ENCODE assay signal across 8 cellular contexts in genomic region chr11:65430406-65431217, GRCh38. TPM values are rescaled to one million over a fixed set of nuclear protein-coding genes. Genes with fewer than 3 reads are reported as not detected.
DNase-seq lines count a peak whose midpoint lies in the region; ATAC-seq, FAIRE-seq and TF ChIP-seq lines count a peak whose summit lies in the region.

No MANE protein-coding gene starts in this region.

- no peaks in the 10 kb centered on the region for H3K27me3 ChIP-seq in mucosa of stomach (ENCODE audit: control insufficient read depth, insufficient read depth, low read length)
- no peaks in the 10 kb centered on the region for H3K27me3 ChIP-seq in neural progenitor cell

- no peak overlapping the region for H3K27ac ChIP-seq in neural progenitor cell

- ATAC-seq in GM21423 (IDR thresholded peaks at IDR 0.05; ENCODE audit: unreplicated experiment): no peak
- no peak for ATAC-seq in HG03108 (IDR thresholded peaks at IDR 0.05; ENCODE audit: unreplicated experiment)

- peaks cover 4% of the 10 kb centered on the region for H4K20me1 ChIP-seq in neural progenitor cell (ENCODE audit: low read depth)

- H3K27me3 Mint-ChIP-seq in MCF 10A (ENCODE audit: insufficient read depth, unreplicated experiment) (no peaks in the 10 kb centered on the region), neural progenitor cell (ENCODE audit: insufficient read depth, low read depth) (peaks cover 8% of the 10 kb centered on the region)

- BruUV-seq in MCF 10A (replicated peaks; lab: Mats Ljungman, UMichigan): no TSS peak

- intact Hi-C loops in MCF 10A (cut with micrococcal nuclease): loop anchor here (2.0 kb wide), 1 partner anchor 14 kb away; no protein-coding TSS in a partner anchor

- FAIRE-seq in H54 (lab: Jason Lieb, UNC): no peak

- H2AFZ ChIP-seq in neural progenitor cell (replicated peaks): no peak overlapping the region

- DNase-seq in AG09309 (ENCODE audit: low read depth): peak; percentile 46
- DNase-seq in Jurkat, Clone E6-1 (ENCODE audit: low read depth, low spot score): no peak
- peak; percentile 54 for DNase-seq in MCF 10A (ENCODE audit: unreplicated experiment)
- no peak for DNase-seq in H54 (ENCODE audit: insufficient read length, low spot score)
- no peak for DNase-seq in neural progenitor cell (ENCODE audit: low spot score)

- CTCF ChIA-PET in MCF 10A (lab: Yijun Ruan, JAX): interaction anchor here (1.2 to 1.5 kb wide), 2 partner anchors 14 to 68 kb away, joined by 3 to 6 read pairs; partner anchors contain the start of gene MALAT1

- H3K4me2 ChIP-seq in neural progenitor cell: no peak overlapping the region

- H3K9ac ChIP-seq in mucosa of stomach (ENCODE audit: low read length) (peak overlapping the region; percentile 46), neural progenitor cell (no peak overlapping the region)

- POLR2A ChIA-PET in MCF 10A (lab: Yijun Ruan, JAX): interaction anchor here (0.6 to 21.4 kb wide), 12 partner anchors 5 to 68 kb away, joined by 3 to 2994 read pairs (median 5); partner anchors contain the start of genes FRMD8, MALAT1, NEAT1 and SLC25A45

- H3K27ac Mint-ChIP-seq in MCF 10A (ENCODE audit: low read depth, unreplicated experiment): peak overlapping the region; percentile 62
- H3K27ac Mint-ChIP-seq in neural progenitor cell: no peak overlapping the region

- TF ChIP-seq CTCF in AG09309 (IDR thresholded peaks at IDR 0.05; ENCODE audit: control insufficient read depth, insufficient read depth, low read depth, low read length, missing control alignments) (no peak), MCF 10A (IDR thresholded peaks at IDR 0.05; ENCODE audit: unreplicated experiment) (no peak), neural progenitor cell (IDR thresholded peaks at IDR 0.05) (no peak)

- H3K4me3 Mint-ChIP-seq in MCF 10A (ENCODE audit: unreplicated experiment) (peak overlapping the region; percentile 98), neural progenitor cell (no peak overlapping the region)

- H3K36me3 ChIP-seq in mucosa of stomach (ENCODE audit: control insufficient read depth, insufficient read depth, low read length) (peaks cover 1% of the 10 kb centered on the region), neural progenitor cell (no peaks in the 10 kb centered on the region)

- TF ChIP-seq POLR2A in H54 (IDR thresholded peaks at IDR 0.05; ENCODE audit: low read depth, low read length): no peak

- no peaks in the 10 kb centered on the region for H3K9me3 Mint-ChIP-seq in MCF 10A (ENCODE audit: unreplicated experiment)
- H3K9me3 Mint-ChIP-seq in neural progenitor cell: no peaks in the 10 kb centered on the region

- H3K9me3 ChIP-seq in mucosa of stomach (ENCODE audit: control insufficient read depth, low read length) (no peaks in the 10 kb centered on the region), neural progenitor cell (ENCODE audit: low read depth) (no peaks in the 10 kb centered on the region)

- H3K4me3 ChIP-seq in AG09309 (ENCODE audit: control insufficient read depth, low read depth, low read length): peak overlapping the region; percentile 28
- H3K4me3 ChIP-seq in Jurkat, Clone E6-1 (ENCODE audit: low read length): peak overlapping the region; percentile 4
- H3K4me3 ChIP-seq in mucosa of stomach (ENCODE audit: low read length): no peak overlapping the region
- H3K4me3 ChIP-seq in neural progenitor cell: no peak overlapping the region

- H3K4me1 ChIP-seq in mucosa of stomach (ENCODE audit: control insufficient read depth, insufficient read depth, low read length) (peaks cover 28% of the 10 kb centered on the region), neural progenitor cell (peaks cover 5% of the 10 kb centered on the region)

- peaks cover 8% of the 10 kb centered on the region for H3K79me2 ChIP-seq in neural progenitor cell (ENCODE audit: low read depth)

- H3F3A ChIP-seq in neural progenitor cell (ENCODE audit: low read depth): peaks cover 3% of the 10 kb centered on the region

- H3K4me1 Mint-ChIP-seq in MCF 10A (ENCODE audit: insufficient read depth, unreplicated experiment) (peaks cover 56% of the 10 kb centered on the region), neural progenitor cell (peaks cover 43% of the 10 kb centered on the region)

- peaks cover 100% of the 10 kb centered on the region for H3K36me3 Mint-ChIP-seq in MCF 10A (ENCODE audit: insufficient read depth, unreplicated experiment)
- peaks cover 2% of the 10 kb centered on the region for H3K36me3 Mint-ChIP-seq in neural progenitor cell

RNA-seq across cellular contexts. Expression of gene NEAT1, which starts 8.0 kb away (rescaled TPM):
- polyA plus RNA-seq in Jurkat, Clone E6-1 (2012; ENCODE audit: insufficient read depth, insufficient read length): 25.7 TPM
- total RNA-seq in MCF 10A (2022) (1,026 and 1,292 TPM in 2 replicates), neural progenitor cell (ENCODE audit: low replicate concordance) (2.8 and 4.0 TPM in 2 replicates)

RNA-seq across cellular contexts. Expression of gene FRMD8, which starts 44.2 kb away (rescaled TPM):
- polyA plus RNA-seq in Jurkat, Clone E6-1 (2012; ENCODE audit: insufficient read depth, insufficient read length): 13.4 TPM
- 18.9 and 21.7 TPM in 2 replicates for total RNA-seq in MCF 10A (2022)
- 5.8 and 28.3 TPM in 2 replicates for total RNA-seq in neural progenitor cell (ENCODE audit: low replicate concordance)

RNA-seq across cellular contexts. Expression of gene SLC25A45, which starts 48.2 kb away (rescaled TPM):
- polyA plus RNA-seq in Jurkat, Clone E6-1 (2012; ENCODE audit: insufficient read depth, insufficient read length): 10.5 TPM
- 3.9 and 4.9 TPM in 2 replicates for total RNA-seq in MCF 10A (2022)
- 0.47 and 1.2 TPM in 2 replicates for total RNA-seq in neural progenitor cell (ENCODE audit: low replicate concordance)

Comparison
In these comparisons a context has a peak if more than half of its experiments do, and no peak if none do; other contexts are left out.
1. DNase-seq: peak in AG09309 (single experiment) and MCF 10A (single experiment); none in Jurkat, Clone E6-1 (single experiment), H54 (single experiment) and neural progenitor cell (single experiment).
2. H3K4me3 ChIP-seq: peak in AG09309 (single experiment) and Jurkat, Clone E6-1 (single experiment); none in mucosa of stomach (single experiment) and neural progenitor cell (single experiment).
3. RNA of gene NEAT1, which starts 8.0 kb away (total RNA-seq): 1,026 to 1,292 TPM in MCF 10A; 2.8 to 4.0 TPM in neural progenitor cell; every median in the first group is over 100 times any median in the second.